Comparison of ENCODE assay signal across 1 cellular context in the genomic region with DNA sequence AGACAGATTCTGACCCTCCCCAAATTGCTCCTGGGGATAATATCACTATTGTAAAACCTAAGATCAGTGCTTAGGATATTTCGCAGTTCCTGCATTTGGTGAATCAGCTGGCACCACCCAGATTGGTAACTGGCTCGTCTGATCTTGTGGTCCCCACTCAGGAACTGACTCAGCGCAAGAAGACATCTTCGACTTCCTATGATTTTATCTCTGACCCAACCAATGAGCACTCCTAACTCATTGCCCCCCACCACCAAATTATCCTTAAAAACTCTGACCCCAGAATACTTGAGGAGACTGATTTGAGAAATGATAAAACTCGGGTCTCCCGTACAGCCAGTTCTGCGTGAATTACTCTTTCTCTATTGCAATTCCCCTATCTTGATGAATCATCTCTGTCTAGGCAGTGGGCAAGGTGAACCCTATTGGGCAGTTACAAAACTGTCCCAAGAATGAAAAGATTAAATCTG.
TF ChIP-seq lines count a peak whose summit lies in the region.

No MANE protein-coding gene starts in this region.

TF ChIP-seq in SK-N-SH, 30 proteins besides CTCF, POLR2A, EP300 and RAD21 (continued from another document):
- TF ChIP-seq, protein P1, sequence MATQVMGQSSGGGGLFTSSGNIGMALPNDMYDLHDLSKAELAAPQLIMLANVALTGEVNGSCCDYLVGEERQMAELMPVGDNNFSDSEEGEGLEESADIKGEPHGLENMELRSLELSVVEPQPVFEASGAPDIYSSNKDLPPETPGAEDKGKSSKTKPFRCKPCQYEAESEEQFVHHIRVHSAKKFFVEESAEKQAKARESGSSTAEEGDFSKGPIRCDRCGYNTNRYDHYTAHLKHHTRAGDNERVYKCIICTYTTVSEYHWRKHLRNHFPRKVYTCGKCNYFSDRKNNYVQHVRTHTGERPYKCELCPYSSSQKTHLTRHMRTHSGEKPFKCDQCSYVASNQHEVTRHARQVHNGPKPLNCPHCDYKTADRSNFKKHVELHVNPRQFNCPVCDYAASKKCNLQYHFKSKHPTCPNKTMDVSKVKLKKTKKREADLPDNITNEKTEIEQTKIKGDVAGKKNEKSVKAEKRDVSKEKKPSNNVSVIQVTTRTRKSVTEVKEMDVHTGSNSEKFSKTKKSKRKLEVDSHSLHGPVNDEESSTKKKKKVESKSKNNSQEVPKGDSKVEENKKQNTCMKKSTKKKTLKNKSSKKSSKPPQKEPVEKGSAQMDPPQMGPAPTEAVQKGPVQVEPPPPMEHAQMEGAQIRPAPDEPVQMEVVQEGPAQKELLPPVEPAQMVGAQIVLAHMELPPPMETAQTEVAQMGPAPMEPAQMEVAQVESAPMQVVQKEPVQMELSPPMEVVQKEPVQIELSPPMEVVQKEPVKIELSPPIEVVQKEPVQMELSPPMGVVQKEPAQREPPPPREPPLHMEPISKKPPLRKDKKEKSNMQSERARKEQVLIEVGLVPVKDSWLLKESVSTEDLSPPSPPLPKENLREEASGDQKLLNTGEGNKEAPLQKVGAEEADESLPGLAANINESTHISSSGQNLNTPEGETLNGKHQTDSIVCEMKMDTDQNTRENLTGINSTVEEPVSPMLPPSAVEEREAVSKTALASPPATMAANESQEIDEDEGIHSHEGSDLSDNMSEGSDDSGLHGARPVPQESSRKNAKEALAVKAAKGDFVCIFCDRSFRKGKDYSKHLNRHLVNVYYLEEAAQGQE (IDR thresholded peaks at IDR 0.05; ENCODE audit: low read depth, low read length): no peak
- TF ChIP-seq SMC3 (IDR thresholded peaks at IDR 0.05; ENCODE audit: low read depth, low read length) (no peak), GATA2 (CRISPR knock-in tag; IDR thresholded peaks at IDR 0.05) (no peak), NRF1 (IDR thresholded peaks at IDR 0.05; ENCODE audit: low read depth, low read length) (no peak), FOXM1 (IDR thresholded peaks at IDR 0.05; ENCODE audit: low read depth) (peak; percentile 72; the same call in 1 of the 2 replicates), ELF1 (IDR thresholded peaks at IDR 0.05) (peak; percentile 36; the same call in 1 of the 2 replicates), NFIC (IDR thresholded peaks at IDR 0.05; ENCODE audit: borderline replicate concordance) (peak; percentile 84), YY1 (IDR thresholded peaks at IDR 0.05; ENCODE audit: low read depth) (0 out of 2 replicates have a peak, but pooled peaks have one; percentile 25), POLR2AphosphoS5 (IDR thresholded peaks at IDR 0.05; ENCODE audit: low read depth, low read length) (peak; percentile 22; the same call in 1 of the 2 replicates), RCOR1 (IDR thresholded peaks at IDR 0.05; ENCODE audit: low read length) (no peak), MEF2A (IDR thresholded peaks at IDR 0.05; ENCODE audit: borderline replicate concordance, low read depth) (no peak), SIN3A (IDR thresholded peaks at IDR 0.05; ENCODE audit: borderline replicate concordance, low read depth, low read length) (no peak), CHD2 (IDR thresholded peaks at IDR 0.05; ENCODE audit: low read length, partially characterized antibody) (no peak), MXI1 (IDR thresholded peaks at IDR 0.05; ENCODE audit: low read depth, low read length) (no peak), RFX5 (IDR thresholded peaks at IDR 0.05; ENCODE audit: low read length) (no peak), TCF12 (IDR thresholded peaks at IDR 0.05) (peak; percentile 88), FOSL2 (IDR thresholded peaks at IDR 0.05; ENCODE audit: borderline replicate concordance, low read depth) (peak; percentile 83; the same call in 1 of the 2 replicates), JUND (IDR thresholded peaks at IDR 0.05) (peak; percentile 93), GABPA (IDR thresholded peaks at IDR 0.05; ENCODE audit: low read depth) (peak; percentile 32; the same call in 1 of the 2 replicates), TEAD4 (IDR thresholded peaks at IDR 0.05; ENCODE audit: borderline replicate concordance, insufficient read depth) (peak; percentile 69)
- TF ChIP-seq, protein P2, sequence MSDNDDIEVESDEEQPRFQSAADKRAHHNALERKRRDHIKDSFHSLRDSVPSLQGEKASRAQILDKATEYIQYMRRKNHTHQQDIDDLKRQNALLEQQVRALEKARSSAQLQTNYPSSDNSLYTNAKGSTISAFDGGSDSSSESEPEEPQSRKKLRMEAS (IDR thresholded peaks at IDR 0.05; ENCODE audit: low read depth): peak; percentile 51; the same call in 1 of the 2 replicates
- TF ChIP-seq, protein P3, sequence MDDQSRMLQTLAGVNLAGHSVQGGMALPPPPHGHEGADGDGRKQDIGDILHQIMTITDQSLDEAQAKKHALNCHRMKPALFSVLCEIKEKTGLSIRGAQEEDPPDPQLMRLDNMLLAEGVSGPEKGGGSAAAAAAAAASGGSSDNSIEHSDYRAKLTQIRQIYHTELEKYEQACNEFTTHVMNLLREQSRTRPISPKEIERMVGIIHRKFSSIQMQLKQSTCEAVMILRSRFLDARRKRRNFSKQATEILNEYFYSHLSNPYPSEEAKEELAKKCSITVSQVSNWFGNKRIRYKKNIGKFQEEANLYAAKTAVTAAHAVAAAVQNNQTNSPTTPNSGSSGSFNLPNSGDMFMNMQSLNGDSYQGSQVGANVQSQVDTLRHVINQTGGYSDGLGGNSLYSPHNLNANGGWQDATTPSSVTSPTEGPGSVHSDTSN (IDR thresholded peaks at IDR 0.05): peak; percentile 56; the same call in 1 of the 2 replicates
- TF ChIP-seq, protein P4, sequence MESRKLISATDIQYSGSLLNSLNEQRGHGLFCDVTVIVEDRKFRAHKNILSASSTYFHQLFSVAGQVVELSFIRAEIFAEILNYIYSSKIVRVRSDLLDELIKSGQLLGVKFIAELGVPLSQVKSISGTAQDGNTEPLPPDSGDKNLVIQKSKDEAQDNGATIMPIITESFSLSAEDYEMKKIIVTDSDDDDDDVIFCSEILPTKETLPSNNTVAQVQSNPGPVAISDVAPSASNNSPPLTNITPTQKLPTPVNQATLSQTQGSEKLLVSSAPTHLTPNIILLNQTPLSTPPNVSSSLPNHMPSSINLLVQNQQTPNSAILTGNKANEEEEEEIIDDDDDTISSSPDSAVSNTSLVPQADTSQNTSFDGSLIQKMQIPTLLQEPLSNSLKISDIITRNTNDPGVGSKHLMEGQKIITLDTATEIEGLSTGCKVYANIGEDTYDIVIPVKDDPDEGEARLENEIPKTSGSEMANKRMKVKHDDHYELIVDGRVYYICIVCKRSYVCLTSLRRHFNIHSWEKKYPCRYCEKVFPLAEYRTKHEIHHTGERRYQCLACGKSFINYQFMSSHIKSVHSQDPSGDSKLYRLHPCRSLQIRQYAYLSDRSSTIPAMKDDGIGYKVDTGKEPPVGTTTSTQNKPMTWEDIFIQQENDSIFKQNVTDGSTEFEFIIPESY (IDR thresholded peaks at IDR 0.05; ENCODE audit: borderline replicate concordance, low read depth): 0 out of 2 replicates have a peak, but pooled peaks have one; percentile 59
- TF ChIP-seq, protein P5, sequence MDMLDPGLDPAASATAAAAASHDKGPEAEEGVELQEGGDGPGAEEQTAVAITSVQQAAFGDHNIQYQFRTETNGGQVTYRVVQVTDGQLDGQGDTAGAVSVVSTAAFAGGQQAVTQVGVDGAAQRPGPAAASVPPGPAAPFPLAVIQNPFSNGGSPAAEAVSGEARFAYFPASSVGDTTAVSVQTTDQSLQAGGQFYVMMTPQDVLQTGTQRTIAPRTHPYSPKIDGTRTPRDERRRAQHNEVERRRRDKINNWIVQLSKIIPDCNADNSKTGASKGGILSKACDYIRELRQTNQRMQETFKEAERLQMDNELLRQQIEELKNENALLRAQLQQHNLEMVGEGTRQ (IDR thresholded peaks at IDR 0.05; ENCODE audit: borderline replicate concordance, low read depth, low read length): no peak
- TF ChIP-seq, protein P6, sequence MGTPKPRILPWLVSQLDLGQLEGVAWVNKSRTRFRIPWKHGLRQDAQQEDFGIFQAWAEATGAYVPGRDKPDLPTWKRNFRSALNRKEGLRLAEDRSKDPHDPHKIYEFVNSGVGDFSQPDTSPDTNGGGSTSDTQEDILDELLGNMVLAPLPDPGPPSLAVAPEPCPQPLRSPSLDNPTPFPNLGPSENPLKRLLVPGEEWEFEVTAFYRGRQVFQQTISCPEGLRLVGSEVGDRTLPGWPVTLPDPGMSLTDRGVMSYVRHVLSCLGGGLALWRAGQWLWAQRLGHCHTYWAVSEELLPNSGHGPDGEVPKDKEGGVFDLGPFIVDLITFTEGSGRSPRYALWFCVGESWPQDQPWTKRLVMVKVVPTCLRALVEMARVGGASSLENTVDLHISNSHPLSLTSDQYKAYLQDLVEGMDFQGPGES (IDR thresholded peaks at IDR 0.05; ENCODE audit: low read depth, low read length): no peak
